9 cellular contexts compared by ENCODE assay signal in the genomic region with DNA sequence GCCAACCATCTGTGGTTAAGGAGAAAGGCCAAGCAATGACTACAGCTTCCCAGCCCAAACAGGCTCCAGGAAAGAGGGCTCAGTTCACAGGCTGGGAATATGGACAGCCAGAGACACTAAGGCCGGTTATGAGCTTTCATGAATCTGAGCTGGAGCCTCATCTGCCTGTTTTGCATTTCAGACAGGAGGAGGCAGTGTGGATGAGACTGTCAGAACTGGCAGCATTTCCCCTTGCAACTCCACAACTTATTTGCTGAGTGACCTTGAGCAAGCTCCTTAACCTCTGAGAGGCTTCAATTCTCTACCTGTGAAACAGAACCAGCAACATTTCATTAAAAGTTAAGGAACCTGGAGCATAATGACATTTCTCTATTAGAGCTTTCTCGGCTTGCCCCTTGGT.
A peak's percentile ranks its signal among the peaks of the same experiment; 100 is the strongest.
DNase-seq lines count a peak whose midpoint lies in the region; ATAC-seq and TF ChIP-seq lines count a peak whose summit lies in the region.
"Had no signal": no experiment of that assay in that cellular context is flagged by ENCODE, and none has a peak within 500 bp of the region (broad histone marks: within the 10 kb centered on the region; RNA-seq: fewer than 3 reads in every experiment).

No MANE protein-coding gene starts in this region.

- no peak for TF ChIP-seq POLR2A in upper lobe of left lung (IDR thresholded peaks at IDR 0.05)

- H3K36me3 ChIP-seq in PC-3 (ENCODE audit: low read depth, low read length) (no peaks in the 10 kb centered on the region), upper lobe of left lung (no peaks in the 10 kb centered on the region)
- H3K36me3 ChIP-seq: thoracic aorta had no signal

- ATAC-seq in GM19043 (IDR thresholded peaks at IDR 0.05; ENCODE audit: low read depth, unreplicated experiment): peak; percentile 44
- ATAC-seq in PC-3: peak; percentile 51; the same call in 1 of the 2 replicates
- no peak for ATAC-seq in foreskin keratinocyte
- peak in 1 of 2 donors; percentile 50 for ATAC-seq in upper lobe of left lung (ENCODE audit: low FRiP score in 2 of 2)
- ATAC-seq in GM19324 (IDR thresholded peaks at IDR 0.05; ENCODE audit: low FRiP score, unreplicated experiment): no peak

- no peak overlapping the region for H3K9ac ChIP-seq in PC-3 (ENCODE audit: low read length)

- WGBS in upper lobe of left lung, 2 donors: 61 to 63% methylated on average over 2 of the region's 2 CpGs

- H3K9me2 ChIP-seq in PC-3 (replicated peaks; ENCODE audit: low read length): no peaks in the 10 kb centered on the region

- H3K4me2 ChIP-seq in PC-3 (ENCODE audit: low read length): no peak overlapping the region

- no peak for DNase-seq in AG09319 (ENCODE audit: extremely low read depth, low read depth)
- DNase-seq in PC-3: no peak
- no peak for DNase-seq in foreskin keratinocyte
- DNase-seq in upper lobe of left lung: peak in 1 of 2 donors; percentile 37
- no peak for DNase-seq in kidney glomerular epithelial cell (lab: John Stamatoyannopoulos, UW)
- DNase-seq in GOT3 (lab: John Stamatoyannopoulos, UW): no peak

- no peaks in the 10 kb centered on the region for H3K79me2 ChIP-seq in PC-3 (ENCODE audit: low read length)

- H3K27me3 ChIP-seq in PC-3 (ENCODE audit: low read length) (no peaks in the 10 kb centered on the region), foreskin keratinocyte (no peaks in the 10 kb centered on the region), upper lobe of left lung (no peaks in the 10 kb centered on the region)

- no TSS peak for BruUV-seq in PC-3 (replicated peaks; lab: Mats Ljungman, UMichigan)

- H3K9me3 ChIP-seq in PC-3 (ENCODE audit: low read length) (no peaks in the 10 kb centered on the region), upper lobe of left lung (no peaks in the 10 kb centered on the region)
- H3K9me3 ChIP-seq: thoracic aorta had no signal

- H3K4me3 ChIP-seq in PC-3 (ENCODE audit: low read length) (no peak overlapping the region), upper lobe of left lung (no peak overlapping the region)
- H3K4me3 ChIP-seq: thoracic aorta had no signal

- CTCF ChIA-PET in PC-3 (lab: Charles Lee): interaction anchor here (0.6 to 1.0 kb wide), 2 partner anchors 174 to 309 kb away, joined by 3 read pairs; no protein-coding TSS in a partner anchor

- H3K4me1 ChIP-seq in PC-3 (ENCODE audit: insufficient read depth, low read length): no peaks in the 10 kb centered on the region
- no peaks in the 10 kb centered on the region for H3K4me1 ChIP-seq in foreskin keratinocyte
- H3K4me1 ChIP-seq in upper lobe of left lung: peaks cover 11 to 24% (median 17%) of the 10 kb centered on the region in 4 donors

- no peaks in the 10 kb centered on the region for H4K20me1 ChIP-seq in PC-3 (ENCODE audit: low read length)

- no peak for TF ChIP-seq EP300 in upper lobe of left lung (IDR thresholded peaks at IDR 0.05)

- H2AFZ ChIP-seq in PC-3 (ENCODE audit: low read length): no peak overlapping the region

- TF ChIP-seq CTCF in AG09319 (IDR thresholded peaks at IDR 0.05; ENCODE audit: low read depth, low read length): peak; percentile 43
- TF ChIP-seq CTCF in PC-3 (conservative IDR thresholded peaks at IDR 0.05; ENCODE audit: low read depth, low read length): peak; percentile 57; the same call in 1 of the 2 replicates
- peak; percentile 43 for TF ChIP-seq CTCF in foreskin keratinocyte (conservative IDR thresholded peaks at IDR 0.05)
- TF ChIP-seq CTCF in upper lobe of left lung (IDR thresholded peaks at IDR 0.05): peak in 3 of 6 experiments; percentile 12 to 46 (median 33)

- H3K27ac ChIP-seq in PC-3 (ENCODE audit: low read length) (no peak overlapping the region), foreskin keratinocyte (no peak overlapping the region), upper lobe of left lung (peak overlapping the region in 3 of 4 donors; percentile 3 to 56 (median 55))
- H3K27ac ChIP-seq: thoracic aorta had no signal

- no peaks in the 10 kb centered on the region for H3F3A ChIP-seq in PC-3 (ENCODE audit: low read length, unreplicated experiment)

- POLR2A ChIA-PET in PC-3 (lab: Charles Lee; ENCODE audit: unreplicated experiment): no interaction called here

- intact Hi-C loops in PC-3 (cut with micrococcal nuclease): no loop called here

Comparison
In these comparisons a context has a peak if more than half of its experiments do, and no peak if none do; other contexts are left out.
1. ATAC-seq: peak in GM19043 (single experiment) and PC-3 (single experiment); none in foreskin keratinocyte (single experiment) and GM19324 (single experiment).
2. H3K27ac ChIP-seq: peak in upper lobe of left lung (3 of 4); none in PC-3 (single experiment) and foreskin keratinocyte (single experiment).